Comparison of ENCODE assay signal across 8 cellular contexts in the genomic region with DNA sequence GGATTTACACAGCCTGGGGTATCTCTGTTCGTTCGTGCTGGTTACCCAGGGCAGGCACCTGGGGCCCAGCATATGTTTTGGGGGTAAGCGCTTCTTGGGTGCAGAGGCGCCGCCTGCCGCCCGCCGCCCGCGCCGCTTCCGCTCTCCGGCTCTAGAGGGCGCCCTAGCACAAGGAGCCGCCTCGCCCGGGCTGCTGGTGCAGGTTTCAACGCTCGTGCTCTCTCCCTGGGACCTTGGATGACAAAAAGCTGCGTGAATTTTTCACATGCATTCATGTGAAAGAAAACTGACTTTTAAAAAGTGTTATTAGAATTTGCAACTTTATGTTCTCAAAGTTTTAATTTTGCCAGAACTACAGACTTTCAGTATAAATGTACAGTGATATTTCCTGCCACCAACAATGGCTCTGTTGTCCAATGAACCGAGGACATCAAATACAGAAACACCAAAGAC. TPM values are rescaled to one million over a fixed set of nuclear protein-coding genes. Genes with fewer than 3 reads are reported as not detected.
DNase-seq lines count a peak whose midpoint lies in the region; ATAC-seq, FAIRE-seq and TF ChIP-seq lines count a peak whose summit lies in the region.

No MANE protein-coding gene starts in this region.

- H4K8ac ChIP-seq in H1 (ENCODE audit: extremely low read depth, insufficient read depth, low read length): no peak overlapping the region

- H3K18ac ChIP-seq in H1 (ENCODE audit: extremely low read depth, low read length): no peak overlapping the region

- peak; percentile 88 to 99 (median 88) for TF ChIP-seq CTCF in H1 (IDR thresholded peaks at IDR 0.05; ENCODE audit: control extremely low read depth in 1 of 3, insufficient read depth in 1 of 3, low read depth in 1 of 3, low read length in 3 of 3)

- ATAC-seq in GM18907 (IDR thresholded peaks at IDR 0.05; ENCODE audit: unreplicated experiment) (peak; percentile 89), HG03097 (IDR thresholded peaks at IDR 0.05; ENCODE audit: low FRiP score, unreplicated experiment) (peak; percentile 80)

- peaks cover 0 to 8% (median 0%) of the 10 kb centered on the region in 4 experiments; a peak in 2 of 7 replicates for H3K27me3 ChIP-seq in H1 (replicated peaks in 1 of 4; ENCODE audit: control insufficient read depth in 3 of 4, extremely low read depth in 1 of 4, insufficient read depth in 3 of 4, low read length in 3 of 4)

- DNase-seq in C1 segment of cervical spinal cord (lab: John Stamatoyannopoulos, UW) (peak in 11 of 14 donors; percentile 15 to 81 (median 60)), NCI-H748 treated with DMSO at 0.1 percent for 48 hours (lab: John Stamatoyannopoulos, UW) (peak; percentile 36), H1 (ENCODE audit: low read depth in 1 of 2, low spot score in 2 of 2) (peak in 1 of 2 experiments; percentile 98), mucosa of gallbladder (ENCODE audit: low spot score) (peak; percentile 67)
- peak; percentile 52 to 80 (median 71) for DNase-seq in activated CD8-positive, alpha-beta memory T cell treated with anti-CD3 and anti-CD28 coated beads for 48 hours (ENCODE audit: low read depth in 2 of 3, low spot score in 2 of 3)
- peak; percentile 62 for DNase-seq in stimulated activated CD8-positive, alpha-beta memory T cell treated with anti-CD3 and anti-CD28 coated beads, Interleukin-7, amount 100 ng/mL, for 24 hours (ENCODE audit: low read depth)

- H2AK5ac ChIP-seq in H1 (ENCODE audit: low read depth, low read length): no peak overlapping the region

- TF ChIP-seq RAD21 in H1 (IDR thresholded peaks at IDR 0.05 in 1 of 2, conservative IDR thresholded peaks at IDR 0.05 in 1 of 2; ENCODE audit: low read depth in 2 of 2, low read length in 2 of 2): peak; percentile 97 to 98

- H2AFZ ChIP-seq in H1 (ENCODE audit: low read length): no peak overlapping the region

- no peak overlapping the region for H4K91ac ChIP-seq in H1 (replicated peaks; ENCODE audit: insufficient read length, low read length)

- 13% methylated on average over 19 of the region's 21 CpGs; no CpG with 5 or more reads in 1 of the 2 experiments for WGBS in H1 (ENCODE audit: extremely low coverage in 1 of 2, insufficient coverage in 1 of 2, insufficient read length in 1 of 2, insufficient replicate concordance in 2 of 2, low coverage in 1 of 2, low lambda C conversion rate in 2 of 2, missing lambda C conversion rate in 1 of 2), 2 experiments

- no peaks in the 10 kb centered on the region for H3K9me3 ChIP-seq in H1 (ENCODE audit: insufficient read depth in 2 of 2, low read depth in 1 of 2, low read length in 1 of 2)

- no peak for TF ChIP-seq POLR2A in H1 (IDR thresholded peaks at IDR 0.05; ENCODE audit: control extremely low read depth in 1 of 2, low read depth in 2 of 2, low read length in 2 of 2)

- no peak overlapping the region for H4K5ac ChIP-seq in H1 (ENCODE audit: insufficient read length, low read depth, low read length)

- no peak overlapping the region for H3K56ac ChIP-seq in H1 (replicated peaks; ENCODE audit: insufficient read length, low read depth, low read length)

- FAIRE-seq in H1 (lab: Jason Lieb, UNC): no peak

- no peak overlapping the region for H3K4me3 ChIP-seq in H1 (ENCODE audit: extremely low read depth in 1 of 4, insufficient read depth in 2 of 4, low read depth in 3 of 4, low read length in 4 of 4)

- no peak overlapping the region for H2BK120ac ChIP-seq in H1 (replicated peaks; ENCODE audit: low read depth, low read length)

- no peak overlapping the region for H3K4ac ChIP-seq in H1 (replicated peaks; ENCODE audit: insufficient read length, low read depth, low read length)

- TF ChIP-seq EP300 in H1 (IDR thresholded peaks at IDR 0.05; ENCODE audit: borderline replicate concordance in 1 of 2, low read depth in 2 of 2, low read length in 2 of 2): no peak

- no peak overlapping the region for H3K4me2 ChIP-seq in H1 (ENCODE audit: insufficient read depth in 1 of 2, low read depth in 2 of 2, low read length in 2 of 2)

- H2BK5ac ChIP-seq in H1 (ENCODE audit: low read depth, low read length): no peak overlapping the region

- H2BK15ac ChIP-seq in H1 (ENCODE audit: low read length): no peak overlapping the region

- no peaks in the 10 kb centered on the region for H3K4me1 ChIP-seq in H1 (replicated peaks in 1 of 4; ENCODE audit: control insufficient read depth in 3 of 4, insufficient read depth in 4 of 4, low read length in 3 of 4)

- POLR2A ChIA-PET in H1 (lab: Charles Lee; ENCODE audit: partially characterized antibody): interaction anchor here (0.5 kb wide), 1 partner anchor 45 kb away, joined by 5 read pairs; no protein-coding TSS in a partner anchor

- CTCF ChIA-PET in H1 (lab: Charles Lee; ENCODE audit: partially characterized antibody): interaction anchor here (0.6 to 5.1 kb wide), 24 partner anchors 9 to 140 kb away, joined by 3 to 64 read pairs (median 5); no protein-coding TSS in a partner anchor

- no peak overlapping the region for H3K14ac ChIP-seq in H1 (ENCODE audit: insufficient read length)

- no peak overlapping the region for H2BK12ac ChIP-seq in H1 (ENCODE audit: low read depth, low read length)

- no peaks in the 10 kb centered on the region for H3K36me3 ChIP-seq in H1 (ENCODE audit: control insufficient read depth in 2 of 4, insufficient read depth in 4 of 4, low read length in 3 of 4)

- no peak overlapping the region for H2BK20ac ChIP-seq in H1 (ENCODE audit: low read length)

- no peak overlapping the region for H3K9ac ChIP-seq in H1 (replicated peaks in 1 of 4; ENCODE audit: extremely low read depth in 1 of 4, low read depth in 3 of 4, low read length in 3 of 4)

- no peaks in the 10 kb centered on the region for H3K79me1 ChIP-seq in H1 (ENCODE audit: low read depth, low read length)

- no peaks in the 10 kb centered on the region; a peak in 1 of 4 replicates for H3K79me2 ChIP-seq in H1 (ENCODE audit: control insufficient read depth in 1 of 2, insufficient read depth in 2 of 2, low read length in 2 of 2)

- H3K23ac ChIP-seq in H1 (ENCODE audit: insufficient read length): no peak overlapping the region

- H4K20me1 ChIP-seq in H1 (replicated peaks in 1 of 2; ENCODE audit: control insufficient read depth in 1 of 2, insufficient read depth in 2 of 2, low read length in 2 of 2): peaks cover 0 to 3% of the 10 kb centered on the region in 2 experiments

- H3K27ac ChIP-seq in H1 (ENCODE audit: low read depth, low read length): no peak overlapping the region

- H3K23me2 ChIP-seq in H1 (ENCODE audit: low read depth, low read length): no peaks in the 10 kb centered on the region

TF ChIP-seq in H1, 55 proteins besides CTCF, POLR2A, EP300 and RAD21:
- 0 out of 2 replicates have a peak, but pooled peaks have one; percentile 20 for TF ChIP-seq MAX (IDR thresholded peaks at IDR 0.05)
- TF ChIP-seq, protein P1, sequence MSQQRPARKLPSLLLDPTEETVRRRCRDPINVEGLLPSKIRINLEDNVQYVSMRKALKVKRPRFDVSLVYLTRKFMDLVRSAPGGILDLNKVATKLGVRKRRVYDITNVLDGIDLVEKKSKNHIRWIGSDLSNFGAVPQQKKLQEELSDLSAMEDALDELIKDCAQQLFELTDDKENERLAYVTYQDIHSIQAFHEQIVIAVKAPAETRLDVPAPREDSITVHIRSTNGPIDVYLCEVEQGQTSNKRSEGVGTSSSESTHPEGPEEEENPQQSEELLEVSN (IDR thresholded peaks at IDR 0.05): no peak
- TF ChIP-seq SAP30 (IDR thresholded peaks at IDR 0.05; ENCODE audit: insufficient read depth, insufficient replicate concordance, low read length): no peak
- 0 out of 2 replicates have a peak, but pooled peaks have one; percentile 8 for TF ChIP-seq ATF3 (IDR thresholded peaks at IDR 0.05; ENCODE audit: insufficient read depth, low read depth, low read length)
- no peak for TF ChIP-seq CREB1 (IDR thresholded peaks at IDR 0.05)
- no peak for TF ChIP-seq PHF8 (conservative IDR thresholded peaks at IDR 0.05; ENCODE audit: low read depth, low read length)
TF ChIP-seq in H1: peak in this region for 2.

RNA-seq across cellular contexts. Expression of gene PRR18, which starts 32.5 kb away (rescaled TPM):
- 0.19 and 0.23 TPM in 2 replicates for total RNA-seq in H1 (2021; fragmentation: NEBNext Ultra II Directional; extraction: Animal tissue kit (Norgen Biotek cat#: 25700))
- 0.08 and 0.16 TPM in 2 replicates for polyA plus RNA-seq in H1 (2011; rRNA removed)
- polyA plus RNA-seq in H1 (2011; cell fraction: cytosol; rRNA removed): 0.13 TPM
- polyA plus RNA-seq in H1 (2011; cell fraction: nucleus; rRNA removed): 0.17 TPM
- polyA plus RNA-seq in H1 (2012, experiment 1 of 2): 0.11 to 0.25 TPM (median 0.18 TPM) in 3 of 4 replicates, not detected in the other
- 0.12 TPM for polyA plus RNA-seq in H1 (2012, experiment 2 of 2)
- 0.18 TPM for polyA plus RNA-seq in H1 (2013, experiment 1 of 2)
- polyA plus RNA-seq in H1 (2013, experiment 2 of 2): 0.26 TPM
- polyA minus RNA-seq in H1 (2011; rRNA and poly(A)+ RNA removed): 0.09 and 0.10 TPM in 2 replicates
- polyA minus RNA-seq in H1 (2011; cell fraction: cytosol; rRNA and poly(A)+ RNA removed): 2.0 TPM
- polyA minus RNA-seq in H1 (2011; cell fraction: nucleus; rRNA and poly(A)+ RNA removed): 0.80 TPM
- not detected for total RNA-seq in mucosa of gallbladder
